Comparison of ENCODE assay signal across 9 cellular contexts in the genomic region with DNA sequence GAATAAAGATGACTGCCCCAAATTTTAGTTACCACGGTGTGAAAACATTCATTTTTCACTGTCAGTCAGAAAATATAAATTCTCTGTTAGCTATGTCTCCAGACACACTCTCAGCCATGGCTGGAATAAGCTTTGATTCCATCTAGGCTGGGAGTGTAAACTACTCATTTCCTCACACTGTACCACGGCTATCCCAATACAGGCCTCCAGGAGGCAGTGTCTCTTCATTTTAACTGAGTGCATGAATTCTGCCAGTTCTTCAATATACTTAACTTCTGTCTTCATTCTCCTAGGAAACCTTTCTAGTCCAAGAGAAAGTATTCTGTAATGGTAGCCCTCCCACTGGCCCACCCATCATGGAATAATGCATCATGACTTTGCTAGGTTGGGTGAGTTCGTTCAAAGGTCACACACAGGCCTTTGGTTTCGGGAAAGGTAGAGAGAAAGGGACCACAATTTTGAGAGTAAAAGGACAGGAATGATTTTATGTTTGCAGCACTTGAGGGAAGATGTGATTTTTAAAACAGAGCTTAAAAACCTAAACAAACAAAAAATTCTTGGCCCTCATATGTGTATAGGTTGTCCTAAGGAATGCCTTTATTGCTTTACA.
DNase-seq lines count a peak whose midpoint lies in the region; ATAC-seq, FAIRE-seq and TF ChIP-seq lines count a peak whose summit lies in the region.
"Had no signal": no experiment of that assay in that cellular context is flagged by ENCODE, and none has a peak within 500 bp of the region (broad histone marks: within the 10 kb centered on the region; RNA-seq: fewer than 3 reads in every experiment).

No MANE protein-coding gene starts in this region.

- H2AFZ ChIP-seq in OCI-LY1 (ENCODE audit: low read length): no peak overlapping the region

- TF ChIP-seq CTCF in OCI-LY1 (IDR thresholded peaks at IDR 0.05; ENCODE audit: low read length): peak; percentile 92
- TF ChIP-seq CTCF in breast epithelium (IDR thresholded peaks at IDR 0.05): peak; percentile 36 to 67 (median 67)
- TF ChIP-seq CTCF in kidney (IDR thresholded peaks at IDR 0.05; ENCODE audit: borderline replicate concordance, extremely low read depth, insufficient read depth): peak; percentile 82

- no peaks in the 10 kb centered on the region for H4K20me1 ChIP-seq in OCI-LY1 (ENCODE audit: insufficient read depth, low read length)

- ATAC-seq in GM19328 (IDR thresholded peaks at IDR 0.05; ENCODE audit: unreplicated experiment) (peak; percentile 82), HG03354 (IDR thresholded peaks at IDR 0.05; ENCODE audit: poor library complexity, severe bottlenecking, unreplicated experiment) (peak; percentile 94)
- ATAC-seq in stimulated activated naive CD8-positive, alpha-beta T cell treated with anti-CD3 and anti-CD28 coated beads, Interleukin-15, Interleukin-2, amounts not matched to agents 100 U/mL and 50 U/mL, for 24 hours: no peak
- ATAC-seq: effector memory CD8-positive, alpha-beta T cell had no signal

- H3K9ac ChIP-seq in OCI-LY1 (ENCODE audit: low read length) (no peak overlapping the region), kidney (ENCODE audit: low read length in 2 of 2) (no peak overlapping the region)

- H3K4me2 ChIP-seq in OCI-LY1 (ENCODE audit: low read length): no peak overlapping the region

- no peak for TF ChIP-seq POLR2A in breast epithelium (IDR thresholded peaks at IDR 0.05)

- H3K36me3 ChIP-seq in OCI-LY1 (ENCODE audit: insufficient read depth, low read length) (no peaks in the 10 kb centered on the region), breast epithelium (no peaks in the 10 kb centered on the region), kidney (ENCODE audit: control insufficient read depth in 1 of 2, insufficient read depth in 2 of 2, low read length in 2 of 2) (no peaks in the 10 kb centered on the region)

- H3K4me1 ChIP-seq in OCI-LY1 (ENCODE audit: insufficient read depth, low read length, severe bottlenecking): peaks cover 13% of the 10 kb centered on the region
- no peaks in the 10 kb centered on the region for H3K4me1 ChIP-seq in breast epithelium
- H3K4me1 ChIP-seq in kidney (ENCODE audit: control insufficient read depth in 1 of 2, insufficient read depth in 1 of 2, low read depth in 1 of 2, low read length in 2 of 2): no peaks in the 10 kb centered on the region

- H3K79me2 ChIP-seq in OCI-LY1 (ENCODE audit: insufficient read depth, low read length): no peaks in the 10 kb centered on the region

- H3K9me2 ChIP-seq in OCI-LY1 (ENCODE audit: low read depth, low read length): no peaks in the 10 kb centered on the region

- no peaks in the 10 kb centered on the region for H3K9me3 ChIP-seq in OCI-LY1 (ENCODE audit: low read length)
- no peaks in the 10 kb centered on the region for H3K9me3 ChIP-seq in breast epithelium
- no peaks in the 10 kb centered on the region for H3K9me3 ChIP-seq in kidney (ENCODE audit: control insufficient read depth in 1 of 2, low read length in 2 of 2)

- H3K27ac ChIP-seq in OCI-LY1 (ENCODE audit: low read depth, low read length, poor library complexity, severe bottlenecking) (no peak overlapping the region), breast epithelium (no peak overlapping the region), kidney (ENCODE audit: low read depth in 2 of 2, low read length in 2 of 2) (no peak overlapping the region)

- peak; percentile 19 for FAIRE-seq in kidney (lab: Jason Lieb, UNC)

- intact Hi-C loops in breast epithelium (cut with DNase I; ENCODE audit: low total_unique reads) (no loop called here), kidney (cut with DNase I) (no loop called here)

- H3F3A ChIP-seq in OCI-LY1 (ENCODE audit: insufficient read depth, low read length): no peaks in the 10 kb centered on the region

- H3K27me3 ChIP-seq in OCI-LY1 (ENCODE audit: insufficient read depth, low read length) (no peaks in the 10 kb centered on the region), breast epithelium (no peaks in the 10 kb centered on the region)

- DNase-seq in NCI-H187 (lab: John Stamatoyannopoulos, UW) (peak; percentile 41 to 43), NCI-H187 treated with DMSO at 0.1 percent for 48 hours (lab: John Stamatoyannopoulos, UW) (no peak), breast epithelium (ENCODE audit: low spot score in 2 of 2) (peak; percentile 21 to 63), kidney (no peak)
- peak; percentile 35 for DNase-seq in stimulated activated naive CD8-positive, alpha-beta T cell treated with anti-CD3 and anti-CD28 coated beads, Interleukin-15, Interleukin-2, amounts not matched to agents 100 U/mL and 50 U/mL, for 24 hours

- H3K4me3 ChIP-seq in OCI-LY1 (ENCODE audit: low read depth, low read length, poor library complexity, severe bottlenecking) (no peak overlapping the region), breast epithelium (no peak overlapping the region), kidney (ENCODE audit: low read length in 2 of 2) (no peak overlapping the region)

Comparison
In these comparisons a context has a peak if more than half of its experiments do, and no peak if none do; other contexts are left out.
1. DNase-seq: peak in NCI-H187 (2 of 2), breast epithelium (2 of 2) and stimulated activated naive CD8-positive, alpha-beta T cell treated with anti-CD3 and anti-CD28 coated beads, Interleukin-15, Interleukin-2, amounts not matched to agents 100 U/mL and 50 U/mL, for 24 hours (single experiment); none in NCI-H187 treated with DMSO at 0.1 percent for 48 hours (single experiment) and kidney (single experiment).
2. Peak in every context shown above with its lines, with median percentiles within 50 percentile points of each other: CTCF ChIP-seq.